In genomic region chr7:23470290-23471089, GRCh38 we compare ENCODE assay signal across 8 cellular contexts. TPM values are rescaled to one million over a fixed set of nuclear protein-coding genes. Genes with fewer than 3 reads are reported as not detected.
DNase-seq lines count a peak whose midpoint lies in the region; ATAC-seq and TF ChIP-seq lines count a peak whose summit lies in the region.

IGF2BP3 (minus strand) TSS chr7:23470491; CDS start chr7:23470110, 381 bp downstream.

- H3K9me3 ChIP-seq in Panc1 (ENCODE audit: control insufficient read depth, insufficient read depth, low read depth, low read length) (no peaks in the 10 kb centered on the region), body of pancreas (peaks cover 0 to 4% (median 0%) of the 10 kb centered on the region in 3 donors)

- no peak for TF ChIP-seq CTCF in Panc1 (IDR thresholded peaks at IDR 0.05)
- no peak for TF ChIP-seq CTCF in body of pancreas (IDR thresholded peaks at IDR 0.05)

- H3K4me1 ChIP-seq in Panc1 (ENCODE audit: control insufficient read depth, insufficient read depth, low read length) (peaks cover 25% of the 10 kb centered on the region), body of pancreas (peaks cover 44% of the 10 kb centered on the region)

- H3K36me3 Mint-ChIP-seq in IgD-negative memory B cell: no peaks in the 10 kb centered on the region

- DNase-seq in activated T-cell treated with anti-CD3 and anti-CD28 coated beads for 48 hours (ENCODE audit: low read depth) (peak; percentile 29), activated T-cell treated with anti-CD3 and anti-CD28 coated beads for 4 hours (no peak), Panc1 (ENCODE audit: low read depth, low spot score) (peak; percentile 97), body of pancreas (no peak), left colon (peak; percentile 51 to 53), NK-92 (lab: John Stamatoyannopoulos, UW; ENCODE audit: unreplicated experiment) (no peak)

- TF ChIP-seq POLR2A in body of pancreas (IDR thresholded peaks at IDR 0.05): no peak

- WGBS in body of pancreas, 2 donors: 3 to 8% methylated on average over 32 to 33 of the region's 33 CpGs

- intact Hi-C loops in Panc1 (cut with micrococcal nuclease; ENCODE audit: unreplicated experiment) (loop anchor here (5.0 to 10.0 kb wide), 4 partner anchors 38 to 196 kb away; partner anchors contain the start of gene TRA2A), body of pancreas (cut with DNase I) (no loop called here), left colon (cut with DNase I, micrococcal nuclease) (no loop called here)

- H3K27ac Mint-ChIP-seq in IgD-negative memory B cell: peak within 1 kb of the TSS; percentile 92 to 100 (median 93)

- no peaks in the 10 kb centered on the region; the same call in none of the 2 replicates for H3K36me3 ChIP-seq in Panc1 (ENCODE audit: control insufficient read depth, insufficient read depth, low read length)
- H3K36me3 ChIP-seq in body of pancreas (replicated peaks in 1 of 2; ENCODE audit: insufficient read depth in 1 of 2, low read depth in 2 of 2): no peaks in the 10 kb centered on the region

- H3K4me3 ChIP-seq in Panc1 (ENCODE audit: low read depth in 2 of 2, low read length in 2 of 2) (peak within 1 kb of the TSS; percentile 88 to 98), body of pancreas (no peak within 1 kb of the TSS)

- peaks cover 66% of the 10 kb centered on the region for H3K27me3 Mint-ChIP-seq in IgD-negative memory B cell

- in situ Hi-C loops in Panc1 (cut with HindIII; ENCODE audit: low pct_unique_long_range_greater_than_20kb, low sequenced_read_pairs): no loop called here

- no TSS peak for BruUV-seq in Panc1 (replicated peaks; lab: Mats Ljungman, UMichigan)

- ATAC-seq in Panc1: peak; percentile 49
- peak; percentile 13 for ATAC-seq in body of pancreas
- peak; percentile 20 for ATAC-seq in left colon

- peaks cover 16 to 41% (median 28%) of the 10 kb centered on the region in 3 donors for H3K4me1 Mint-ChIP-seq in IgD-negative memory B cell

- H3K27ac ChIP-seq in Panc1 (ENCODE audit: low read length) (peak within 1 kb of the TSS; percentile 100), body of pancreas (no peak within 1 kb of the TSS), temporal lobe (ENCODE audit: low read depth, low read length) (no peak within 1 kb of the TSS)

- H3K9me3 Mint-ChIP-seq in IgD-negative memory B cell: peaks cover 0 to 6% (median 1%) of the 10 kb centered on the region in 3 donors

- H3K27me3 ChIP-seq in Panc1 (ENCODE audit: control insufficient read depth, insufficient read depth, low read length) (no peaks in the 10 kb centered on the region), body of pancreas (peaks cover 6 to 85% of the 10 kb centered on the region in 2 donors)

- POLR2A ChIA-PET in Panc1 (lab: Charles Lee): interaction anchor here (0.7 kb wide), 1 partner anchor 28 kb away, joined by 3 read pairs; no protein-coding TSS in a partner anchor

- CTCF ChIA-PET in Panc1 (lab: Charles Lee): no interaction called here

- H3K4me3 Mint-ChIP-seq in IgD-negative memory B cell: peak within 1 kb of the TSS; percentile 79 to 94 (median 92)

RNA-seq across cellular contexts. Expression of gene IGF2BP3, which starts in this region (rescaled TPM):
- 5.4 TPM for polyA plus RNA-seq in IgD-negative memory B cell
- total RNA-seq in Panc1 (2021; ENCODE audit: unreplicated experiment) (80.2 TPM), body of pancreas (1 to 10 TPM in 1 of 2 donors, under 1 TPM in 1; 0.33 to 1.3 TPM), left colon (under 1 TPM in 1 of 2 donors, not detected in 1; 0.53 TPM), temporal lobe (37.9 TPM)
- polyA plus RNA-seq in Panc1 (2012; ENCODE audit: insufficient read length): 47.4 TPM

Comparison
In these comparisons a context has a peak if more than half of its experiments do, and no peak if none do; other contexts are left out.
1. RNA of gene IGF2BP3 (total RNA-seq): 80.2 TPM in Panc1 (single experiment) and 37.9 TPM in temporal lobe (single experiment); 0.33 to 1.3 TPM in body of pancreas and 0.53 TPM in left colon; every median in the first group is over 10 times any median in the second.
2. DNase-seq: peak in activated T-cell treated with anti-CD3 and anti-CD28 coated beads for 48 hours (single experiment) and Panc1 (single experiment); none in activated T-cell treated with anti-CD3 and anti-CD28 coated beads for 4 hours (single experiment), body of pancreas (0 of 4) and NK-92 (single experiment).
3. Peak in DNase-seq and ATAC-seq in left colon; RNA of the gene not detected or under 1 TPM.
4. H3K4me3 ChIP-seq: peak in Panc1 (2 of 2); none in body of pancreas (0 of 2).
5. Peak in every context shown above with its lines, with median percentiles within 50 percentile points of each other: ATAC-seq.